1 cellular context compared by ENCODE assay signal in the genomic region with DNA sequence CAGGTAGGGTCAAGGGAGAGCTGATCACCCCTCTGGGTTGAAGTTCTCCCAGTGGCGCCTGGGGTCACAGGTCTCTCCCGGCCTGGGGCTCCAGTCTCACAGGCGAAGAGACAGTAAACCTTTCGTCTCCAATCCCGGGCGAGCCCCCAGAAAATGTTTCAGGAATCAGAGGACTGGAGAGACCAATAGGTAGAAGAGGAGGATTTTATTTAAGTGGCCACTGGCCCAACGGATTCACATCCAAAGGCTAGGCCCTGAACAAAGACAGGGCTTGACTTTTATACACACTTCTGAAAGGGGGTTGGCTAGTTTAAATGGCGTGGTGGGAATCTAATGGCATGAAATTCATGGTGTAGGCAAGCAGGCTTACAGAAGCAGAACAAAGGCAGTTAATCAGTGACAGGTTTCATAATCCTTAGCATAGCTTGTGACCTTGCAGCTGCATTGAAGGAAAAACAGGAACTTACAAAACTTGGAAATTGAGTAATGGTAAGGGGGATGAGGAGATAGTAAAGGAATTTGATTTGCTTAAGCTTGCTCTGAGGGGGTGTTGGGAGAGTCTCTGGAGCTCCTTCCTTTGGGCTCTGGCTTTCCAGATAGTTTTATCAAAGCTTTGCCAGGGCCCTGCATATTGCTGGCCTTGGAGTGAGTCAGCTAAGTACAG.
TF ChIP-seq lines count a peak whose summit lies in the region.

No MANE protein-coding gene starts in this region.

TF ChIP-seq in HepG2, 621 proteins besides CTCF, POLR2A, EP300 and RAD21 (continued from another document and continues in another):
- TF ChIP-seq, protein P1, sequence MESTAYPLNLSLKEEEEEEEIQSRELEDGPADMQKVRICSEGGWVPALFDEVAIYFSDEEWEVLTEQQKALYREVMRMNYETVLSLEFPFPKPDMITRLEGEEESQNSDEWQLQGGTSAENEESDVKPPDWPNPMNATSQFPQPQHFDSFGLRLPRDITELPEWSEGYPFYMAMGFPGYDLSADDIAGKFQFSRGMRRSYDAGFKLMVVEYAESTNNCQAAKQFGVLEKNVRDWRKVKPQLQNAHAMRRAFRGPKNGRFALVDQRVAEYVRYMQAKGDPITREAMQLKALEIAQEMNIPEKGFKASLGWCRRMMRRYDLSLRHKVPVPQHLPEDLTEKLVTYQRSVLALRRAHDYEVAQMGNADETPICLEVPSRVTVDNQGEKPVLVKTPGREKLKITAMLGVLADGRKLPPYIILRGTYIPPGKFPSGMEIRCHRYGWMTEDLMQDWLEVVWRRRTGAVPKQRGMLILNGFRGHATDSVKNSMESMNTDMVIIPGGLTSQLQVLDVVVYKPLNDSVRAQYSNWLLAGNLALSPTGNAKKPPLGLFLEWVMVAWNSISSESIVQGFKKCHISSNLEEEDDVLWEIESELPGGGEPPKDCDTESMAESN (CRISPR knock-in tag; conservative IDR thresholded peaks at IDR 0.05) = peak; percentile 26
- TF ChIP-seq KLF11 (CRISPR knock-in tag; IDR thresholded peaks at IDR 0.05) (0 out of 2 replicates have a peak, but pooled peaks have one; percentile 69), NKX3-1 (CRISPR knock-in tag; IDR thresholded peaks at IDR 0.05) (no peak), ZBTB7A (CRISPR knock-in tag; IDR thresholded peaks at IDR 0.05) (no peak), ATM (IDR thresholded peaks at IDR 0.05; ENCODE audit: borderline replicate concordance) (peak; percentile 84; the same call in 1 of the 2 replicates), RFXANK (CRISPR knock-in tag; IDR thresholded peaks at IDR 0.05) (no peak), PLRG1 (conservative IDR thresholded peaks at IDR 0.05) (no peak), ZBTB39 (CRISPR knock-in tag; IDR thresholded peaks at IDR 0.05) (no peak), KDM5A (IDR thresholded peaks at IDR 0.05; ENCODE audit: borderline replicate concordance, low read length) (no peak), THYN1 (CRISPR knock-in tag; IDR thresholded peaks at IDR 0.05; ENCODE audit: borderline replicate concordance, low read depth) (no peak), ZNF567 (CRISPR knock-in tag; IDR thresholded peaks at IDR 0.05; ENCODE audit: borderline replicate concordance) (no peak), BCL6 (CRISPR knock-in tag; IDR thresholded peaks at IDR 0.05) (peak; percentile 72), MEIS2 (CRISPR knock-in tag; IDR thresholded peaks at IDR 0.05) (peak; percentile 65), CCAR2 (optimal IDR thresholded peaks at IDR 0.05; ENCODE audit: low read depth, low read length) (no peak), SATB2 (CRISPR knock-in tag; IDR thresholded peaks at IDR 0.05) (no peak), ARNT2 (CRISPR knock-in tag; IDR thresholded peaks at IDR 0.05; ENCODE audit: low read depth) (no peak), ZNF232 (CRISPR knock-in tag; IDR thresholded peaks at IDR 0.05; ENCODE audit: borderline replicate concordance) (no peak), FOSL2 (CRISPR knock-in tag; IDR thresholded peaks at IDR 0.05) (peak; percentile 80), ZGPAT (CRISPR knock-in tag; IDR thresholded peaks at IDR 0.05) (peak; percentile 97), KDM5B (CRISPR knock-in tag; IDR thresholded peaks at IDR 0.05; ENCODE audit: borderline replicate concordance) (no peak), DZIP1 (CRISPR knock-in tag; IDR thresholded peaks at IDR 0.05) (no peak), ZNF556 (CRISPR knock-in tag; IDR thresholded peaks at IDR 0.05; ENCODE audit: borderline replicate concordance) (no peak; the same call in 1 of the 2 replicates), ZUFSP (CRISPR knock-in tag; IDR thresholded peaks at IDR 0.05; ENCODE audit: borderline replicate concordance) (no peak), ETV5 (CRISPR knock-in tag; IDR thresholded peaks at IDR 0.05; ENCODE audit: borderline replicate concordance) (peak; percentile 96), HOXD1 (CRISPR knock-in tag; IDR thresholded peaks at IDR 0.05) (0 out of 2 replicates have a peak, but pooled peaks have one; percentile 15), LCORL (IDR thresholded peaks at IDR 0.05) (0 out of 2 replicates have a peak, but pooled peaks have one; percentile 32), LCORL (CRISPR knock-in tag; IDR thresholded peaks at IDR 0.05) (peak; percentile 64; the same call in 1 of the 2 replicates), SIX4 (CRISPR knock-in tag; IDR thresholded peaks at IDR 0.05) (peak; percentile 57; the same call in 1 of the 2 replicates), EHMT2 (IDR thresholded peaks at IDR 0.05; ENCODE audit: borderline replicate concordance, low read depth, low read length) (peak; percentile 67; the same call in 1 of the 2 replicates), ZNF644 (CRISPR knock-in tag; IDR thresholded peaks at IDR 0.05; ENCODE audit: low read depth) (peak; percentile 94), BHLHE40 (IDR thresholded peaks at IDR 0.05; ENCODE audit: low read length) (no peak)
- TF ChIP-seq, protein P2, sequence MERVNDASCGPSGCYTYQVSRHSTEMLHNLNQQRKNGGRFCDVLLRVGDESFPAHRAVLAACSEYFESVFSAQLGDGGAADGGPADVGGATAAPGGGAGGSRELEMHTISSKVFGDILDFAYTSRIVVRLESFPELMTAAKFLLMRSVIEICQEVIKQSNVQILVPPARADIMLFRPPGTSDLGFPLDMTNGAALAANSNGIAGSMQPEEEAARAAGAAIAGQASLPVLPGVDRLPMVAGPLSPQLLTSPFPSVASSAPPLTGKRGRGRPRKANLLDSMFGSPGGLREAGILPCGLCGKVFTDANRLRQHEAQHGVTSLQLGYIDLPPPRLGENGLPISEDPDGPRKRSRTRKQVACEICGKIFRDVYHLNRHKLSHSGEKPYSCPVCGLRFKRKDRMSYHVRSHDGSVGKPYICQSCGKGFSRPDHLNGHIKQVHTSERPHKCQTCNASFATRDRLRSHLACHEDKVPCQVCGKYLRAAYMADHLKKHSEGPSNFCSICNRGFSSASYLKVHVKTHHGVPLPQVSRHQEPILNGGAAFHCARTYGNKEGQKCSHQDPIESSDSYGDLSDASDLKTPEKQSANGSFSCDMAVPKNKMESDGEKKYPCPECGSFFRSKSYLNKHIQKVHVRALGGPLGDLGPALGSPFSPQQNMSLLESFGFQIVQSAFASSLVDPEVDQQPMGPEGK (CRISPR knock-in tag; IDR thresholded peaks at IDR 0.05) = peak; percentile 69
- TF ChIP-seq, protein P3, sequence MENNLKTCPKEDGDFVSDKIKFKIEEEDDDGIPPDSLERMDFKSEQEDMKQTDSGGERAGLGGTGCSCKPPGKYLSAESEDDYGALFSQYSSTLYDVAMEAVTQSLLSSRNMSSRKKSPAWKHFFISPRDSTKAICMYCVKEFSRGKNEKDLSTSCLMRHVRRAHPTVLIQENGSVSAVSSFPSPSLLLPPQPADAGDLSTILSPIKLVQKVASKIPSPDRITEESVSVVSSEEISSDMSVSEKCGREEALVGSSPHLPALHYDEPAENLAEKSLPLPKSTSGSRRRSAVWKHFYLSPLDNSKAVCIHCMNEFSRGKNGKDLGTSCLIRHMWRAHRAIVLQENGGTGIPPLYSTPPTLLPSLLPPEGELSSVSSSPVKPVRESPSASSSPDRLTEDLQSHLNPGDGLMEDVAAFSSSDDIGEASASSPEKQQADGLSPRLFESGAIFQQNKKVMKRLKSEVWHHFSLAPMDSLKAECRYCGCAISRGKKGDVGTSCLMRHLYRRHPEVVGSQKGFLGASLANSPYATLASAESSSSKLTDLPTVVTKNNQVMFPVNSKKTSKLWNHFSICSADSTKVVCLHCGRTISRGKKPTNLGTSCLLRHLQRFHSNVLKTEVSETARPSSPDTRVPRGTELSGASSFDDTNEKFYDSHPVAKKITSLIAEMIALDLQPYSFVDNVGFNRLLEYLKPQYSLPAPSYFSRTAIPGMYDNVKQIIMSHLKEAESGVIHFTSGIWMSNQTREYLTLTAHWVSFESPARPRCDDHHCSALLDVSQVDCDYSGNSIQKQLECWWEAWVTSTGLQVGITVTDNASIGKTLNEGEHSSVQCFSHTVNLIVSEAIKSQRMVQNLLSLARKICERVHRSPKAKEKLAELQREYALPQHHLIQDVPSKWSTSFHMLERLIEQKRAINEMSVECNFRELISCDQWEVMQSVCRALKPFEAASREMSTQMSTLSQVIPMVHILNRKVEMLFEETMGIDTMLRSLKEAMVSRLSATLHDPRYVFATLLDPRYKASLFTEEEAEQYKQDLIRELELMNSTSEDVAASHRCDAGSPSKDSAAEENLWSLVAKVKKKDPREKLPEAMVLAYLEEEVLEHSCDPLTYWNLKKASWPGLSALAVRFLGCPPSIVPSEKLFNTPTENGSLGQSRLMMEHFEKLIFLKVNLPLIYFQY (CRISPR knock-in tag; IDR thresholded peaks at IDR 0.05; ENCODE audit: borderline replicate concordance) = no peak
- TF ChIP-seq, protein P4, sequence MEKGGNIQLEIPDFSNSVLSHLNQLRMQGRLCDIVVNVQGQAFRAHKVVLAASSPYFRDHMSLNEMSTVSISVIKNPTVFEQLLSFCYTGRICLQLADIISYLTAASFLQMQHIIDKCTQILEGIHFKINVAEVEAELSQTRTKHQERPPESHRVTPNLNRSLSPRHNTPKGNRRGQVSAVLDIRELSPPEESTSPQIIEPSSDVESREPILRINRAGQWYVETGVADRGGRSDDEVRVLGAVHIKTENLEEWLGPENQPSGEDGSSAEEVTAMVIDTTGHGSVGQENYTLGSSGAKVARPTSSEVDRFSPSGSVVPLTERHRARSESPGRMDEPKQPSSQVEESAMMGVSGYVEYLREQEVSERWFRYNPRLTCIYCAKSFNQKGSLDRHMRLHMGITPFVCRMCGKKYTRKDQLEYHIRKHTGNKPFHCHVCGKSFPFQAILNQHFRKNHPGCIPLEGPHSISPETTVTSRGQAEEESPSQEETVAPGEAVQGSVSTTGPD (CRISPR knock-in tag; IDR thresholded peaks at IDR 0.05) = peak; percentile 62; the same call in 1 of the 2 replicates
- TF ChIP-seq, protein P5, sequence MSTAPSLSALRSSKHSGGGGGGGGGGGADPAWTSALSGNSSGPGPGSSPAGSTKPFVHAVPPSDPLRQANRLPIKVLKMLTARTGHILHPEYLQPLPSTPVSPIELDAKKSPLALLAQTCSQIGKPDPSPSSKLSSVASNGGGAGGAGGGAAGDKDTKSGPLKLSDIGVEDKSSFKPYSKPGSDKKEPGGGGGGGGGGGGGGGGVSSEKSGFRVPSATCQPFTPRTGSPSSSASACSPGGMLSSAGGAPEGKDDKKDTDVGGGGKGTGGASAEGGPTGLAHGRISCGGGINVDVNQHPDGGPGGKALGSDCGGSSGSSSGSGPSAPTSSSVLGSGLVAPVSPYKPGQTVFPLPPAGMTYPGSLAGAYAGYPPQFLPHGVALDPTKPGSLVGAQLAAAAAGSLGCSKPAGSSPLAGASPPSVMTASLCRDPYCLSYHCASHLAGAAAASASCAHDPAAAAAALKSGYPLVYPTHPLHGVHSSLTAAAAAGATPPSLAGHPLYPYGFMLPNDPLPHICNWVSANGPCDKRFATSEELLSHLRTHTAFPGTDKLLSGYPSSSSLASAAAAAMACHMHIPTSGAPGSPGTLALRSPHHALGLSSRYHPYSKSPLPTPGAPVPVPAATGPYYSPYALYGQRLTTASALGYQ (CRISPR knock-in tag; IDR thresholded peaks at IDR 0.05) = peak; percentile 63
